In the genomic region with DNA sequence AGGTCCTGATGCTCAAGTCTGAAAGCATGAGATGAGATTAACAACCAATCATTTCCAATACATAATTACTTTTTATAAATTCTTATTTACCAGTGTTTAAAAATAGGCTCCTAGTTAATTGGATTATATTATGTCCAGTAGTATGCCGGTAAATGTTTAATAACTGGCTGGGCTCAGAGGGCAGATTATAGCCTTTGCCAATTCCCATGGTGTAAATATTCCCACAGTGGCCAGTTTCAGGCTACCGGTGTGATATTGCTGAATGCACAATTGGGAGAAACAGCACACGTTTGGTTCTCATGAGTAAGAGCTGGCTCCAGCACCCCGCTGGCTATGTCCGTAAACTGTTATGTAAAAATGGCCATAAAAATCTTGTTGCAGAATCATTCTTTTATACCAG, we compare ENCODE assay signal across 9 cellular contexts.
"Had no signal": no experiment of that assay in that cellular context is flagged by ENCODE, and none has a peak within 500 bp of the region (broad histone marks: within the 10 kb centered on the region; RNA-seq: fewer than 3 reads in every experiment).

No MANE protein-coding gene starts in this region.

- DNase-seq: GM23248, GOT3, H7, H9, HCEC 1CT, HFFc6 had no signal

- H3K9ac ChIP-seq: GM23248 had no signal

- H3K9me3 ChIP-seq: HAP-1 had no signal

- H3K27ac ChIP-seq: GM23248 had no signal

- ATAC-seq: GM23338, HCT116 had no signal

- H3K4me3 ChIP-seq: GM23248, GM23338, HAP-1 had no signal
